In genomic region chr11:130424613-130425140, GRCh38 we compare ENCODE assay signal across 23 cellular contexts. TPM values are rescaled to one million over a fixed set of nuclear protein-coding genes. Genes with fewer than 3 reads are reported as not detected.
DNase-seq lines count a peak whose midpoint lies in the region; FAIRE-seq and TF ChIP-seq lines count a peak whose summit lies in the region.
"Had no signal": no experiment of that assay in that cellular context is flagged by ENCODE, and none has a peak within 500 bp of the region (broad histone marks: within the 10 kb centered on the region; RNA-seq: fewer than 3 reads in every experiment).

No MANE protein-coding gene starts in this region.

- no peak for FAIRE-seq in astrocyte (lab: Jason Lieb, UNC)
- FAIRE-seq: A549, GM12891 had no signal

- H3K36me3 Mint-ChIP-seq in astrocyte (ENCODE audit: low read depth, unreplicated experiment) (peaks cover 6% of the 10 kb centered on the region), endothelial cell (ENCODE audit: low read depth, unreplicated experiment) (no peaks in the 10 kb centered on the region), CD14-positive monocyte (peaks cover 0 to 5% of the 10 kb centered on the region in 2 donors), immature natural killer cell (peaks cover 0 to 6% (median 0%) of the 10 kb centered on the region in 3 donors)
- H3K36me3 Mint-ChIP-seq: CD4-positive, alpha-beta memory T cell had no signal

- no peak overlapping the region for H2AFZ ChIP-seq in astrocyte (ENCODE audit: low read depth, low read length)

- H3K4me3 ChIP-seq in H7 (ENCODE audit: insufficient read depth, low read depth, low read length) (no peak overlapping the region), astrocyte (ENCODE audit: insufficient read depth, low read depth, low read length) (no peak overlapping the region)
- H3K4me3 ChIP-seq: A549; BLaER1 treated with 17β-estradiol and CSF1 and Interleukin-3, amounts not matched to agents 10 nM and 100 nM had no signal

- no peaks in the 10 kb centered on the region for H3K79me2 ChIP-seq in astrocyte (ENCODE audit: insufficient read depth, low read length)

- H3K4me2 ChIP-seq in astrocyte (ENCODE audit: low read length), result no peak overlapping the region
- H3K4me2 ChIP-seq: A549; BLaER1 treated with 17β-estradiol and CSF1 and Interleukin-3, amounts not matched to agents 10 nM and 100 nM had no signal

- no peaks in the 10 kb centered on the region for H3K9me3 ChIP-seq in astrocyte (ENCODE audit: insufficient read depth, low read depth, low read length)
- H3K9me3 ChIP-seq: A549; BE2C; BLaER1 treated with 17β-estradiol and CSF1 and Interleukin-3, amounts not matched to agents 10 nM and 100 nM had no signal

- peak; percentile 30 for DNase-seq in H7
- DNase-seq in astrocyte (ENCODE audit: low read depth), result no peak
- DNase-seq in endothelial cell (ENCODE audit: low spot score), result no peak
- DNase-seq in CD14-positive monocyte (ENCODE audit: low spot score), result no peak
- DNase-seq in NCI-H2107 (lab: John Stamatoyannopoulos, UW), result no peak
- no peak for DNase-seq in immature natural killer cell
- DNase-seq: 8988T; ACHN; AML-193; BE2C; Calu3; CD4-positive, alpha-beta memory T cell; COR-L47; DMS53; DMS79 treated with DMSO at 0.1 percent for 48 hours; GF-D8; GOT3; H9 had no signal

- H3K27me3 Mint-ChIP-seq in astrocyte (ENCODE audit: low read depth, unreplicated experiment) (peaks cover 89% of the 10 kb centered on the region), endothelial cell (ENCODE audit: unreplicated experiment) (peaks cover 19% of the 10 kb centered on the region), CD14-positive monocyte (ENCODE audit: low read depth in 3 of 3) (peaks cover 54 to 70% (median 67%) of the 10 kb centered on the region in 3 donors), immature natural killer cell (ENCODE audit: low read depth in 3 of 3) (peaks cover 14 to 30% (median 19%) of the 10 kb centered on the region in 3 donors)

- H3K4me1 ChIP-seq in astrocyte (ENCODE audit: insufficient read depth, low read length), result no peaks in the 10 kb centered on the region
- H3K4me1 ChIP-seq: BE2C had no signal

- H3K9me3 Mint-ChIP-seq in astrocyte (ENCODE audit: unreplicated experiment) (peaks cover 8% of the 10 kb centered on the region), endothelial cell (ENCODE audit: unreplicated experiment) (no peaks in the 10 kb centered on the region), CD14-positive monocyte (peaks cover 0 to 11% (median 7%) of the 10 kb centered on the region in 7 donors), immature natural killer cell (no peaks in the 10 kb centered on the region)
- H3K9me3 Mint-ChIP-seq: CD4-positive, alpha-beta memory T cell had no signal

- H3K4me1 Mint-ChIP-seq in astrocyte (ENCODE audit: low read depth, unreplicated experiment) (peaks cover 3% of the 10 kb centered on the region), endothelial cell (ENCODE audit: unreplicated experiment) (peaks cover 13% of the 10 kb centered on the region), CD14-positive monocyte (peaks cover 13% of the 10 kb centered on the region), immature natural killer cell (peaks cover 15 to 19% of the 10 kb centered on the region in 2 donors)

- no peaks in the 10 kb centered on the region for H4K20me1 ChIP-seq in astrocyte (ENCODE audit: insufficient read depth, low read length)

- intact Hi-C loops in CD14-positive monocyte (cut with micrococcal nuclease), result no loop called here

- no peaks in the 10 kb centered on the region for H3K36me3 ChIP-seq in H7 (replicated peaks; ENCODE audit: control insufficient read depth, insufficient read depth, low read length)
- no peaks in the 10 kb centered on the region for H3K36me3 ChIP-seq in astrocyte (ENCODE audit: insufficient read depth, low read length)
- H3K36me3 ChIP-seq: BE2C; BLaER1 treated with 17β-estradiol and CSF1 and Interleukin-3, amounts not matched to agents 10 nM and 100 nM had no signal

- no peak overlapping the region for H3K27ac Mint-ChIP-seq in astrocyte (ENCODE audit: unreplicated experiment)
- no peak overlapping the region for H3K27ac Mint-ChIP-seq in endothelial cell (ENCODE audit: unreplicated experiment)
- no peak overlapping the region for H3K27ac Mint-ChIP-seq in CD14-positive monocyte
- no peak overlapping the region for H3K27ac Mint-ChIP-seq in immature natural killer cell
- H3K27ac Mint-ChIP-seq: CD4-positive, alpha-beta memory T cell had no signal

- H3K9ac ChIP-seq in astrocyte (ENCODE audit: low read length), result no peak overlapping the region
- H3K9ac ChIP-seq: BLaER1 treated with 17β-estradiol and CSF1 and Interleukin-3, amounts not matched to agents 10 nM and 100 nM had no signal

- H3K27ac ChIP-seq in astrocyte (ENCODE audit: low read depth, low read length), result no peak overlapping the region
- H3K27ac ChIP-seq: A549; BLaER1 treated with 17β-estradiol and CSF1 and Interleukin-3, amounts not matched to agents 10 nM and 100 nM had no signal

- no peak for TF ChIP-seq CTCF in astrocyte (IDR thresholded peaks at IDR 0.05; ENCODE audit: insufficient read depth, low read depth, low read length)
- no peak for TF ChIP-seq CTCF in endothelial cell (IDR thresholded peaks at IDR 0.05; ENCODE audit: unreplicated experiment)
- no peak for TF ChIP-seq CTCF in CD14-positive monocyte (IDR thresholded peaks at IDR 0.05)

- H3K27me3 ChIP-seq in H7 (ENCODE audit: control insufficient read depth, insufficient read depth, low read length) (peaks cover 39% of the 10 kb centered on the region), astrocyte (ENCODE audit: insufficient read depth, low read length) (peaks cover 78% of the 10 kb centered on the region)

- peak overlapping the region; percentile 16 for H3K4me3 Mint-ChIP-seq in astrocyte (ENCODE audit: unreplicated experiment)
- peak overlapping the region; percentile 3 for H3K4me3 Mint-ChIP-seq in endothelial cell (ENCODE audit: unreplicated experiment)
- no peak overlapping the region for H3K4me3 Mint-ChIP-seq in CD14-positive monocyte
- no peak overlapping the region for H3K4me3 Mint-ChIP-seq in immature natural killer cell
- H3K4me3 Mint-ChIP-seq: CD4-positive, alpha-beta memory T cell; H9 had no signal

RNA-seq across cellular contexts. Expression of gene ADAMTS8, which starts 3.7 kb away (rescaled TPM):
- total RNA-seq in H7 (2014; rRNA removed; shearing (Covaris generic)), result 1.6 TPM in 2 replicates
- total RNA-seq in astrocyte (0.17 and 0.20 TPM in 2 replicates), endothelial cell (ENCODE audit: unreplicated experiment) (0.31 TPM)
- polyA plus RNA-seq in CD14-positive monocyte (not detected), immature natural killer cell (under 1 TPM in 1 of 3 donors, not detected in 2; 0.18 TPM)
- total RNA-seq: Calu3; CD4-positive, alpha-beta memory T cell; Daoy; G401 had no signal
- polyA plus RNA-seq: CD4-positive, alpha-beta memory T cell had no signal

RNA-seq across cellular contexts. Expression of gene ADAMTS15, which starts 23.8 kb away (rescaled TPM):
- 0.85 and 1.1 TPM in 2 replicates for total RNA-seq in H7 (2014; rRNA removed; shearing (Covaris generic))
- total RNA-seq in astrocyte (10.0 and 13.8 TPM in 2 replicates), endothelial cell (ENCODE audit: unreplicated experiment) (4.9 TPM)
- polyA plus RNA-seq in CD14-positive monocyte (not detected), immature natural killer cell (not detected)
- total RNA-seq: CD4-positive, alpha-beta memory T cell; G401 had no signal
- polyA plus RNA-seq: CD4-positive, alpha-beta memory T cell had no signal

Comparison
In these comparisons a context has a peak if more than half of its experiments do, and no peak if none do; other contexts are left out.
1. H3K4me3 Mint-ChIP-seq: peak in astrocyte (single experiment) and endothelial cell (single experiment); none in CD14-positive monocyte (0 of 2) and immature natural killer cell (0 of 5).